In genomic region chr7:123860848-123861247, GRCh38 we compare ENCODE assay signal across 24 cellular contexts. TPM values are rescaled to one million over a fixed set of nuclear protein-coding genes. Genes with fewer than 3 reads are reported as not detected.
A peak's percentile ranks its signal among the peaks of the same experiment; 100 is the strongest.
DNase-seq lines count a peak whose midpoint lies in the region; ATAC-seq, FAIRE-seq and TF ChIP-seq lines count a peak whose summit lies in the region.
"Had no signal": no experiment of that assay in that cellular context is flagged by ENCODE, and none has a peak within 500 bp of the region (broad histone marks: within the 10 kb centered on the region; RNA-seq: fewer than 3 reads in every experiment).

No MANE protein-coding gene starts in this region.

- no peak overlapping the region for H4K91ac ChIP-seq in H1 (replicated peaks; ENCODE audit: insufficient read length, low read length)

- H4K5ac ChIP-seq in H1 (ENCODE audit: insufficient read length, low read depth, low read length) = no peak overlapping the region

- H3K4me3 ChIP-seq in H1 (ENCODE audit: extremely low read depth in 1 of 4, insufficient read depth in 2 of 4, low read depth in 3 of 4, low read length in 4 of 4) (no peak overlapping the region), right lobe of liver (no peak overlapping the region), testis (no peak overlapping the region)
- H3K4me3 ChIP-seq: A549; BLaER1 treated with 17β-estradiol and CSF1 and Interleukin-3, amounts not matched to agents 10 nM and 100 nM had no signal

- no peak overlapping the region for H3K9ac ChIP-seq in H1 (replicated peaks in 1 of 4; ENCODE audit: extremely low read depth in 1 of 4, low read depth in 3 of 4, low read length in 3 of 4)
- H3K9ac ChIP-seq: BLaER1 treated with 17β-estradiol and CSF1 and Interleukin-3, amounts not matched to agents 10 nM and 100 nM had no signal

- H4K20me1 ChIP-seq in H1 (replicated peaks in 1 of 2; ENCODE audit: control insufficient read depth in 1 of 2, insufficient read depth in 2 of 2, low read length in 2 of 2) = no peaks in the 10 kb centered on the region
- H4K20me1 ChIP-seq: BLaER1 treated with 17β-estradiol and CSF1 and Interleukin-3, amounts not matched to agents 10 nM and 100 nM had no signal

- TF ChIP-seq EP300 in H1 (IDR thresholded peaks at IDR 0.05; ENCODE audit: borderline replicate concordance in 1 of 2, low read depth in 2 of 2, low read length in 2 of 2) = no peak

- peaks cover 0 to 2% (median 1%) of the 10 kb centered on the region in 4 experiments; a peak in 1 of 7 replicates for H3K4me1 ChIP-seq in H1 (replicated peaks in 1 of 4; ENCODE audit: control insufficient read depth in 3 of 4, insufficient read depth in 4 of 4, low read length in 3 of 4)
- peaks cover 0 to 7% (median 0%) of the 10 kb centered on the region in 4 donors for H3K4me1 ChIP-seq in right lobe of liver
- peaks cover 22% of the 10 kb centered on the region for H3K4me1 ChIP-seq in testis
- H3K4me1 ChIP-seq: A549, BE2C had no signal

- H2BK5ac ChIP-seq in H1 (ENCODE audit: low read depth, low read length) = no peak overlapping the region

- no peak overlapping the region for H2BK12ac ChIP-seq in H1 (ENCODE audit: low read depth, low read length)

- H3K27ac ChIP-seq in H1 (ENCODE audit: low read depth, low read length) = no peak overlapping the region
- H3K27ac ChIP-seq in right lobe of liver = no peak overlapping the region
- H3K27ac ChIP-seq in testis = peak overlapping the region in 1 of 2 donors; percentile 9
- H3K27ac ChIP-seq: A549; BLaER1 treated with 17β-estradiol and CSF1 and Interleukin-3, amounts not matched to agents 10 nM and 100 nM had no signal

- H3K23ac ChIP-seq in H1 (ENCODE audit: insufficient read length) = no peak overlapping the region

- no peaks in the 10 kb centered on the region for H3K27me3 Mint-ChIP-seq in nephron progenitor cell (ENCODE audit: low read depth, poor library complexity)

- H3K4me3 Mint-ChIP-seq in nephron progenitor cell = no peak overlapping the region
- H3K4me3 Mint-ChIP-seq: CD14-positive monocyte; CD4-positive, alpha-beta T cell; CD8-positive, alpha-beta memory T cell had no signal

- FAIRE-seq in H1 (lab: Jason Lieb, UNC) = no peak
- FAIRE-seq: A549, D721Med, G401.6, GM12892 had no signal

- TF ChIP-seq CTCF in H1 (IDR thresholded peaks at IDR 0.05; ENCODE audit: control extremely low read depth in 1 of 3, insufficient read depth in 1 of 3, low read depth in 1 of 3, low read length in 3 of 3) (no peak), right lobe of liver (IDR thresholded peaks at IDR 0.05) (no peak), nephron progenitor cell (IDR thresholded peaks at IDR 0.05) (no peak), testis (IDR thresholded peaks at IDR 0.05) (no peak)

- H3K4me2 ChIP-seq in H1 (ENCODE audit: insufficient read depth in 1 of 2, low read depth in 2 of 2, low read length in 2 of 2) = no peak overlapping the region
- H3K4me2 ChIP-seq: A549; BLaER1 treated with 17β-estradiol and CSF1 and Interleukin-3, amounts not matched to agents 10 nM and 100 nM had no signal

- no peaks in the 10 kb centered on the region for H3K79me2 ChIP-seq in H1 (ENCODE audit: control insufficient read depth in 1 of 2, insufficient read depth in 2 of 2, low read length in 2 of 2)

- no peaks in the 10 kb centered on the region for H3K79me1 ChIP-seq in H1 (ENCODE audit: low read depth, low read length)

- TF ChIP-seq POLR2A in H1 (IDR thresholded peaks at IDR 0.05; ENCODE audit: control extremely low read depth in 1 of 2, low read depth in 2 of 2, low read length in 2 of 2) (no peak), right lobe of liver (IDR thresholded peaks at IDR 0.05) (no peak), testis (IDR thresholded peaks at IDR 0.05) (no peak)

- H2BK15ac ChIP-seq in H1 (ENCODE audit: low read length) = no peak overlapping the region

- peaks cover 5% of the 10 kb centered on the region for H3K36me3 Mint-ChIP-seq in nephron progenitor cell (ENCODE audit: low read depth)
- H3K36me3 Mint-ChIP-seq: CD14-positive monocyte; CD8-positive, alpha-beta memory T cell had no signal

- no peak for TF ChIP-seq RAD21 in H1 (IDR thresholded peaks at IDR 0.05 in 1 of 2, conservative IDR thresholded peaks at IDR 0.05 in 1 of 2; ENCODE audit: low read depth in 2 of 2, low read length in 2 of 2)

- no peak overlapping the region for H2BK20ac ChIP-seq in H1 (ENCODE audit: low read length)

- no peaks in the 10 kb centered on the region for H3K23me2 ChIP-seq in H1 (ENCODE audit: low read depth, low read length)

- H3K9me3 ChIP-seq in H1 (ENCODE audit: insufficient read depth in 2 of 2, low read depth in 1 of 2, low read length in 1 of 2) (no peaks in the 10 kb centered on the region), right lobe of liver (no peaks in the 10 kb centered on the region), testis (no peaks in the 10 kb centered on the region)
- H3K9me3 ChIP-seq: A549, BE2C had no signal

- no peaks in the 10 kb centered on the region for H3K27me3 ChIP-seq in H1 (replicated peaks in 1 of 4; ENCODE audit: control insufficient read depth in 3 of 4, extremely low read depth in 1 of 4, insufficient read depth in 3 of 4, low read length in 3 of 4)
- no peaks in the 10 kb centered on the region for H3K27me3 ChIP-seq in right lobe of liver
- H3K27me3 ChIP-seq in testis = no peaks in the 10 kb centered on the region
- H3K27me3 ChIP-seq: BE2C; BLaER1 treated with 17β-estradiol and CSF1 and Interleukin-3, amounts not matched to agents 10 nM and 100 nM had no signal

- peak overlapping the region; percentile 47 for H3K27ac Mint-ChIP-seq in nephron progenitor cell
- H3K27ac Mint-ChIP-seq: CD14-positive monocyte; CD4-positive, alpha-beta T cell; CD8-positive, alpha-beta memory T cell had no signal

- peaks cover 11% of the 10 kb centered on the region for H3K4me1 Mint-ChIP-seq in nephron progenitor cell
- H3K4me1 Mint-ChIP-seq: CD8-positive, alpha-beta memory T cell had no signal

- no peaks in the 10 kb centered on the region for H3K36me3 ChIP-seq in H1 (ENCODE audit: control insufficient read depth in 2 of 4, insufficient read depth in 4 of 4, low read length in 3 of 4)
- no peaks in the 10 kb centered on the region for H3K36me3 ChIP-seq in right lobe of liver
- no peaks in the 10 kb centered on the region for H3K36me3 ChIP-seq in testis (ENCODE audit: low read depth, missing control alignments)
- H3K36me3 ChIP-seq: BE2C; BLaER1 treated with 17β-estradiol and CSF1 and Interleukin-3, amounts not matched to agents 10 nM and 100 nM had no signal

- H3K9me3 Mint-ChIP-seq in nephron progenitor cell = peaks cover 9% of the 10 kb centered on the region

- H3K14ac ChIP-seq in H1 (ENCODE audit: insufficient read length) = no peak overlapping the region

- H3K4ac ChIP-seq in H1 (replicated peaks; ENCODE audit: insufficient read length, low read depth, low read length) = no peak overlapping the region

- intact Hi-C loops in right lobe of liver (cut with DNase I) (loop anchor here (10.0 kb wide), 3 partner anchors 56 to 226 kb away; no protein-coding TSS in a partner anchor), testis (cut with DNase I; ENCODE audit: low total_unique reads) (no loop called here)

- H2BK120ac ChIP-seq in H1 (replicated peaks; ENCODE audit: low read depth, low read length) = no peak overlapping the region

- H3K56ac ChIP-seq in H1 (replicated peaks; ENCODE audit: insufficient read length, low read depth, low read length) = no peak overlapping the region

- 0 out of 2 replicates have a peak overlapping the region, but pooled peaks have one; percentile 63 for H2AFZ ChIP-seq in H1 (ENCODE audit: low read length)

- DNase-seq in NCI-H2029 treated with DMSO at 0.1 percent for 48 hours (lab: John Stamatoyannopoulos, UW) (peak; percentile 11), NCI-H2029 (lab: John Stamatoyannopoulos, UW) (no peak), H1 (ENCODE audit: low read depth in 1 of 2, low spot score in 2 of 2) (no peak), right lobe of liver (no peak), nephron progenitor cell (no peak), testis (no peak)
- DNase-seq in activated CD4-positive, alpha-beta T cell treated with anti-CD3 and anti-CD28 coated beads, Interleukin-2, amount 50 U/mL, for 1 hour = no peak
- DNase-seq: 8988T; ACHN; AML-193; BE2C; CD4-positive, alpha-beta T cell; CD8-positive, alpha-beta memory T cell; DMS 273 treated with DMSO at 0.1 percent for 48 hours; DND-41; GOT3; H7; HCEC 1CT had no signal

- peak; percentile 67 to 87 (median 77) for ATAC-seq in right lobe of liver
- ATAC-seq: A549 had no signal

- no peak overlapping the region for H3K18ac ChIP-seq in H1 (ENCODE audit: extremely low read depth, low read length)

- H2AK5ac ChIP-seq in H1 (ENCODE audit: low read depth, low read length) = no peak overlapping the region

- POLR2A ChIA-PET in H1 (lab: Charles Lee; ENCODE audit: partially characterized antibody) = no interaction called here

- H4K8ac ChIP-seq in H1 (ENCODE audit: extremely low read depth, insufficient read depth, low read length) = no peak overlapping the region

- CTCF ChIA-PET in H1 (lab: Charles Lee; ENCODE audit: partially characterized antibody) = interaction anchor here (1.1 kb wide), 1 partner anchor 10 kb away, joined by 6 read pairs; no protein-coding TSS in a partner anchor

TF ChIP-seq in H1, 55 proteins besides CTCF, POLR2A, EP300 and RAD21 (continues in another document):
- no peak for TF ChIP-seq HDAC6 (IDR thresholded peaks at IDR 0.05; ENCODE audit: low read depth, low read length)
- no peak for TF ChIP-seq CHD1 (IDR thresholded peaks at IDR 0.05; ENCODE audit: low read depth, low read length)
- TF ChIP-seq ATF3 (IDR thresholded peaks at IDR 0.05; ENCODE audit: insufficient read depth, low read depth, low read length) = no peak
- TF ChIP-seq SP4 (IDR thresholded peaks at IDR 0.05; ENCODE audit: low read length) = no peak

RNA-seq across cellular contexts. Expression of gene HYAL4, which starts 15.9 kb away (rescaled TPM):
- not detected in 2 replicates for total RNA-seq in H1 (2021; fragmentation: NEBNext Ultra II Directional; extraction: Animal tissue kit (Norgen Biotek cat#: 25700))
- polyA plus RNA-seq in H1 (2011; rRNA removed) (not detected in 2 replicates), testis (ENCODE audit: insufficient read depth, low read depth, low replicate concordance) (2.4 TPM)
- not detected for polyA plus RNA-seq in H1 (2011; cell fraction: cytosol; rRNA removed)
- polyA plus RNA-seq in H1 (2011; cell fraction: nucleus; rRNA removed) = not detected
- not detected in 4 replicates for polyA plus RNA-seq in H1 (2012, experiment 1 of 2)
- polyA plus RNA-seq in H1 (2012, experiment 2 of 2) = not detected
- polyA plus RNA-seq in H1 (2013, experiment 1 of 2) = not detected
- polyA plus RNA-seq in H1 (2013, experiment 2 of 2) = not detected
- not detected in 2 replicates for polyA minus RNA-seq in H1 (2011; rRNA and poly(A)+ RNA removed)
- not detected for polyA minus RNA-seq in H1 (2011; cell fraction: cytosol; rRNA and poly(A)+ RNA removed)
- not detected for polyA minus RNA-seq in H1 (2011; cell fraction: nucleus; rRNA and poly(A)+ RNA removed)
- total RNA-seq in right lobe of liver (not detected), testis (1 to 10 TPM; 3.6 to 6.8 TPM)
- total RNA-seq: CD8-positive, alpha-beta memory T cell; H7 had no signal
- polyA plus RNA-seq: CD14-positive monocyte; CD8-positive, alpha-beta memory T cell had no signal
